In genomic region chr2:195660265-195660890, GRCh38 we compare ENCODE assay signal across 8 cellular contexts. TPM values are rescaled to one million over a fixed set of nuclear protein-coding genes. Genes with fewer than 3 reads are reported as not detected.
A peak's percentile ranks its signal among the peaks of the same experiment; 100 is the strongest.
DNase-seq lines count a peak whose midpoint lies in the region; ATAC-seq and TF ChIP-seq lines count a peak whose summit lies in the region.

No MANE protein-coding gene starts in this region.

- POLR2A ChIA-PET in PC-3 (lab: Charles Lee; ENCODE audit: unreplicated experiment), result interaction anchor here (0.6 kb wide), 1 partner anchor 29 kb away, joined by 4 read pairs; no protein-coding TSS in a partner anchor

- no peak overlapping the region for H3K9ac ChIP-seq in PC-3 (ENCODE audit: low read length)
- H3K9ac ChIP-seq in parathyroid adenoma, result no peak overlapping the region

- H3K27me3 ChIP-seq in PC-3 (ENCODE audit: low read length), result no peaks in the 10 kb centered on the region
- no peaks in the 10 kb centered on the region for H3K27me3 ChIP-seq in parathyroid adenoma (ENCODE audit: control insufficient read depth, insufficient read depth, low read length)

- H3F3A ChIP-seq in PC-3 (ENCODE audit: low read length, unreplicated experiment), result no peaks in the 10 kb centered on the region

- no peak overlapping the region for H3K27ac Mint-ChIP-seq in type B pancreatic cell

- H3K4me1 Mint-ChIP-seq in type B pancreatic cell (ENCODE audit: unreplicated experiment), result peaks cover 22% of the 10 kb centered on the region

- H3K4me1 ChIP-seq in PC-3 (ENCODE audit: insufficient read depth, low read length), result peaks cover 25% of the 10 kb centered on the region
- no peaks in the 10 kb centered on the region for H3K4me1 ChIP-seq in parathyroid adenoma

- H3K36me3 ChIP-seq in PC-3 (ENCODE audit: low read depth, low read length) (no peaks in the 10 kb centered on the region), parathyroid adenoma (ENCODE audit: control insufficient read depth, insufficient read depth, low read length) (no peaks in the 10 kb centered on the region)

- H3K9me2 ChIP-seq in PC-3 (replicated peaks; ENCODE audit: low read length), result no peaks in the 10 kb centered on the region

- H3K79me2 ChIP-seq in PC-3 (ENCODE audit: low read length) (peaks cover 35% of the 10 kb centered on the region), parathyroid adenoma (no peaks in the 10 kb centered on the region)

- TF ChIP-seq CTCF in PC-3 (conservative IDR thresholded peaks at IDR 0.05; ENCODE audit: low read depth, low read length), result peak; percentile 93
- TF ChIP-seq CTCF in fibroblast of pulmonary artery (IDR thresholded peaks at IDR 0.05; ENCODE audit: low read length, missing control alignments), result peak; percentile 79
- peak; percentile 84 for TF ChIP-seq CTCF in parathyroid adenoma (IDR thresholded peaks at IDR 0.05)
- peak; percentile 93 for TF ChIP-seq CTCF in type B pancreatic cell (conservative IDR thresholded peaks at IDR 0.05)

- no TSS peak for BruUV-seq in PC-3 (replicated peaks; lab: Mats Ljungman, UMichigan)

- peak overlapping the region; percentile 98 for H3K4me3 Mint-ChIP-seq in type B pancreatic cell

- no peak for ATAC-seq in PC-3
- ATAC-seq in GM21528 (IDR thresholded peaks at IDR 0.05; ENCODE audit: low FRiP score, unreplicated experiment), result no peak

- intact Hi-C loops in PC-3 (cut with micrococcal nuclease), result loop anchor here (1.0 to 10.0 kb wide), 5 partner anchors 84 to 836 kb away; no protein-coding TSS in a partner anchor

- H3K4me2 ChIP-seq in PC-3 (ENCODE audit: low read length) (peak overlapping the region; percentile 91), parathyroid adenoma (ENCODE audit: low read length) (peak overlapping the region; percentile 36)

- no peaks in the 10 kb centered on the region for H3K27me3 Mint-ChIP-seq in type B pancreatic cell

- H3K27ac ChIP-seq in PC-3 (ENCODE audit: low read length), result no peak overlapping the region
- H3K27ac ChIP-seq in parathyroid adenoma, result no peak overlapping the region

- DNase-seq in COR-L47 (lab: John Stamatoyannopoulos, UW) (peak; percentile 77), HT1080 (ENCODE audit: low read depth) (peak; percentile 46), PC-3 (peak; percentile 85), activated T-helper 1 cell treated with Interleukin-2 at 50 U/mL for 16 hours (ENCODE audit: low read depth) (peak; percentile 59), fibroblast of pulmonary artery (ENCODE audit: low read depth) (peak; percentile 87), type B pancreatic cell (ENCODE audit: extremely low spot score, unreplicated experiment) (no peak)

- H3K36me3 Mint-ChIP-seq in type B pancreatic cell, result no peaks in the 10 kb centered on the region

- H3K9me3 Mint-ChIP-seq in type B pancreatic cell, result no peaks in the 10 kb centered on the region

- H3K9me3 ChIP-seq in PC-3 (ENCODE audit: low read length) (no peaks in the 10 kb centered on the region), parathyroid adenoma (ENCODE audit: control insufficient read depth, low read length) (no peaks in the 10 kb centered on the region)

- H3K4me3 ChIP-seq in PC-3 (ENCODE audit: low read length) (peak overlapping the region; percentile 88), fibroblast of pulmonary artery (replicated peaks; ENCODE audit: low read depth, low read length) (peak overlapping the region; percentile 82), parathyroid adenoma (ENCODE audit: low read depth, low read length) (no peak overlapping the region)

- CTCF ChIA-PET in PC-3 (lab: Charles Lee), result interaction anchor here (0.5 to 1.5 kb wide), 7 partner anchors 68 to 1039 kb away, joined by 3 to 9 read pairs (median 4); no protein-coding TSS in a partner anchor

- H2AFZ ChIP-seq in PC-3 (ENCODE audit: low read length) (no peak overlapping the region), parathyroid adenoma (no peak overlapping the region)

- peaks cover 19% of the 10 kb centered on the region for H4K20me1 ChIP-seq in PC-3 (ENCODE audit: low read length)

RNA-seq across cellular contexts. Expression of gene SLC39A10, which starts 3.4 kb away (rescaled TPM):
- 19.3 and 23.0 TPM in 2 replicates for total RNA-seq in HT1080 (2014; rRNA removed; shearing (Covaris generic))
- 20.4 and 24.9 TPM in 2 replicates for polyA plus RNA-seq in HT1080 (2015; cell fraction: cytosol; rRNA removed)
- 70.2 and 81.8 TPM in 2 replicates for polyA plus RNA-seq in HT1080 (2015; cell fraction: nucleus; rRNA removed)
- 18.6 and 19.9 TPM in 2 replicates for total RNA-seq in PC-3 (2014; rRNA removed)
- 41.6 and 63.2 TPM in 2 replicates for total RNA-seq in type B pancreatic cell (ENCODE audit: low replicate concordance)
